Comparison of ENCODE assay signal across 11 cellular contexts in the genomic region with DNA sequence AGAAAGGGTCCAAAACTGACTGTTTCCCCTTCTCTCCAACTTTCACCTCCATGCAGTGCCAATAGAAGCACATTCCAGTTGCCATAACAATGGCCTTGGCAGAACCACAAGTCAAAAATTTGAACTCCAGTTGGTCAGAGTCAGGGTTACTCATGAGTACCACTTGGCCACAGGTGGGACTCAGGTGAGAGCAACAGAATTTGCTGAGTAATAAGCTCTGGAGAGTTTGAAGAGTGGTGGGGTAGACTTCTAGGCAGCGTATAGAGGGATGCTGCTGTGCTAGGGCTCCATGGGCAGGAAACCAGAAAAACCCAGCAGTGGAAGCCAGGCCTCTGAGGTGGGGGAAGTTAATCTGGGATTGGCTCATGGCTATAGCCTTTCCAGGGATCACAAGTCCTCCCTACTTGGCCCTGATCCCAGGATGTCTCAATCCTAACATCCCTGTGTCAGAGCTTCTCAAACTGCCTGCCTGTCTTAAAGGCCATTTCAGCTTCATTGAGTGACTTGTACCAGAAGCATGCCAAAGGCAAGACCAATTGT. TPM values are rescaled to one million over a fixed set of nuclear protein-coding genes. Genes with fewer than 3 reads are reported as not detected.
DNase-seq lines count a peak whose midpoint lies in the region; ATAC-seq and TF ChIP-seq lines count a peak whose summit lies in the region.
"Had no signal": no experiment of that assay in that cellular context is flagged by ENCODE, and none has a peak within 500 bp of the region (broad histone marks: within the 10 kb centered on the region; RNA-seq: fewer than 3 reads in every experiment).

No MANE protein-coding gene starts in this region.

- WGBS in gastroesophageal sphincter (ENCODE audit: low coverage in 1 of 2), 2 donors = 40 to 60% methylated on average over 1 of the region's 1 CpG

- H3K36me3 ChIP-seq in gastroesophageal sphincter = peaks cover 0 to 24% of the 10 kb centered on the region in 2 donors

- TF ChIP-seq POLR2A in gastroesophageal sphincter (IDR thresholded peaks at IDR 0.05) = no peak

- ATAC-seq in gastroesophageal sphincter (peak; percentile 88), GM18502 (IDR thresholded peaks at IDR 0.05; ENCODE audit: poor library complexity, unreplicated experiment) (no peak)
- ATAC-seq: T-helper 17 cell had no signal

- no peaks in the 10 kb centered on the region for H3K27me3 ChIP-seq in gastroesophageal sphincter

- no peak for TF ChIP-seq EP300 in gastroesophageal sphincter (IDR thresholded peaks at IDR 0.05)

- H3K4me1 ChIP-seq in gastroesophageal sphincter = peaks cover 0 to 13% (median 0%) of the 10 kb centered on the region in 3 donors

- H3K27ac ChIP-seq in gastroesophageal sphincter = peak overlapping the region in 2 of 4 donors; percentile 0 to 35

- no peak for TF ChIP-seq CTCF in gastroesophageal sphincter (IDR thresholded peaks at IDR 0.05)

- H3K9me3 ChIP-seq in gastroesophageal sphincter = no peaks in the 10 kb centered on the region

- no peak overlapping the region for H3K4me3 ChIP-seq in gastroesophageal sphincter

- DNase-seq in EH (ENCODE audit: low read depth) = peak; percentile 90
- peak; percentile 67 for DNase-seq in RPMI8226
- peak; percentile 86 for DNase-seq in renal cortical epithelial cell (ENCODE audit: low read depth)
- no peak for DNase-seq in activated gamma-delta T cell (lab: John Stamatoyannopoulos, UW)
- DNase-seq in activated CD4-positive, alpha-beta T cell treated with anti-CD3 and anti-CD28 coated beads, Interleukin-2, amount 50 U/mL, for 4 hours = no peak
- DNase-seq in COLO668 (lab: John Stamatoyannopoulos, UW; ENCODE audit: unreplicated experiment) = no peak
- DNase-seq: activated CD8-positive, alpha-beta memory T cell treated with anti-CD3 and anti-CD28 coated beads, Interleukin-2, amount 50 U/mL, for 4 hours; central memory CD4-positive, alpha-beta T cell; T-helper 17 cell had no signal

RNA-seq across cellular contexts. Expression of gene SNX18, which starts 30.2 kb away (rescaled TPM):
- total RNA-seq in gastroesophageal sphincter (10 to 100 TPM; 34.9 to 65.7 (median 49.2) TPM), renal cortical epithelial cell (11.6 and 16.7 TPM in 2 replicates)

Comparison
In these comparisons a context has a peak if more than half of its experiments do, and no peak if none do; other contexts are left out.
1. DNase-seq: peak in EH (single experiment), RPMI8226 (single experiment) and renal cortical epithelial cell (single experiment); none in activated gamma-delta T cell (single experiment), activated CD4-positive, alpha-beta T cell treated with anti-CD3 and anti-CD28 coated beads, Interleukin-2, amount 50 U/mL, for 4 hours (0 of 2) and COLO668 (single experiment).